Comparison of ENCODE assay signal across 17 cellular contexts in genomic region chr4:39716356-39716755, GRCh38. TPM values are rescaled to one million over a fixed set of nuclear protein-coding genes. Genes with fewer than 3 reads are reported as not detected.
DNase-seq lines count a peak whose midpoint lies in the region; ATAC-seq, FAIRE-seq and TF ChIP-seq lines count a peak whose summit lies in the region.
"Had no signal": no experiment of that assay in that cellular context is flagged by ENCODE, and none has a peak within 500 bp of the region (broad histone marks: within the 10 kb centered on the region; RNA-seq: fewer than 3 reads in every experiment).

No MANE protein-coding gene starts in this region.

- TF ChIP-seq EP300 in GM12878 (IDR thresholded peaks at IDR 0.05; ENCODE audit: borderline replicate concordance in 1 of 2, control insufficient read depth in 1 of 2, low read depth in 2 of 2, low read length in 2 of 2): no peak

- no peaks in the 10 kb centered on the region for H3K27me3 Mint-ChIP-seq in mesothelial cell of epicardium (ENCODE audit: low read depth)
- H3K27me3 Mint-ChIP-seq: CD4-positive, CD25-positive, alpha-beta regulatory T cell had no signal

- 97% methylated on average over 11 of the region's 11 CpGs for WGBS in GM12878 (ENCODE audit: insufficient coverage, insufficient replicate concordance, low lambda C conversion rate, missing lambda C conversion rate)

- no peak for TF ChIP-seq CTCF in GM12878 (IDR thresholded peaks at IDR 0.05 in 2 of 3, conservative IDR thresholded peaks at IDR 0.05 in 1 of 3; ENCODE audit: control insufficient read depth in 2 of 3, extremely low read depth in 1 of 3, insufficient read depth in 1 of 3, low read depth in 3 of 3, low read length in 3 of 3)
- TF ChIP-seq CTCF in mesothelial cell of epicardium (IDR thresholded peaks at IDR 0.05; ENCODE audit: unreplicated experiment): no peak

- FAIRE-seq in GM12878 (lab: Jason Lieb, UNC): no peak

- H3K36me3 ChIP-seq in BLaER1 treated with 17β-estradiol and CSF1 and Interleukin-3, amounts not matched to agents 10 nM and 100 nM: peaks cover 12 to 68% (median 51%) of the 10 kb centered on the region in 11 experiments; a peak in 21 of 22 replicates
- H3K36me3 ChIP-seq in GM12878 (ENCODE audit: control insufficient read depth in 2 of 2, insufficient read depth in 2 of 2, low read length in 1 of 2): peaks cover 4 to 6% of the 10 kb centered on the region in 2 experiments; a peak in 3 of 4 replicates

- no peak overlapping the region for H2AFZ ChIP-seq in GM12878 (ENCODE audit: control insufficient read depth, low read depth, low read length)

- H3K4me1 ChIP-seq in BLaER1 treated with 17β-estradiol and CSF1 and Interleukin-3, amounts not matched to agents 10 nM and 100 nM: peaks cover 34 to 90% (median 53%) of the 10 kb centered on the region in 10 experiments
- H3K4me1 ChIP-seq in GM12878 (ENCODE audit: control insufficient read depth, insufficient read depth, low read length): peaks cover 53% of the 10 kb centered on the region

- H3K4me3 Mint-ChIP-seq in mesothelial cell of epicardium: no peak overlapping the region
- H3K4me3 Mint-ChIP-seq: CD4-positive, CD25-positive, alpha-beta regulatory T cell had no signal

- H3K9ac ChIP-seq in BLaER1 treated with 17β-estradiol and CSF1 and Interleukin-3, amounts not matched to agents 10 nM and 100 nM: peak overlapping the region in 1 of 11 experiments; percentile 6; a peak in 1 of 22 replicates
- peak overlapping the region; percentile 22; the same call in 1 of the 2 replicates for H3K9ac ChIP-seq in GM12878 (ENCODE audit: control insufficient read depth, insufficient read depth, low read length)
- H3K9ac ChIP-seq: SK-N-SH had no signal

- H3K9me3 Mint-ChIP-seq in mesothelial cell of epicardium: no peaks in the 10 kb centered on the region
- H3K9me3 Mint-ChIP-seq: CD4-positive, CD25-positive, alpha-beta regulatory T cell had no signal

- no peaks in the 10 kb centered on the region for H3K27me3 ChIP-seq in BLaER1 treated with 17β-estradiol and CSF1 and Interleukin-3, amounts not matched to agents 10 nM and 100 nM
- H3K27me3 ChIP-seq in GM12878 (replicated peaks in 1 of 2; ENCODE audit: control insufficient read depth in 2 of 2, insufficient read depth in 2 of 2, low read length in 1 of 2): no peaks in the 10 kb centered on the region

- SMC1A ChIA-PET in GM12878 (lab: Charles Lee; ENCODE audit: uncharacterized antibody, unreplicated experiment): interaction anchor here (0.7 kb wide), 1 partner anchor 61 kb away, joined by 4 read pairs; no protein-coding TSS in a partner anchor

- no peak overlapping the region for H3K4me3 ChIP-seq in BLaER1 treated with 17β-estradiol and CSF1 and Interleukin-3, amounts not matched to agents 10 nM and 100 nM
- H3K4me3 ChIP-seq in GM12878: peak overlapping the region; percentile 5; the same call in 1 of the 2 replicates

- H3K4me2 ChIP-seq in BLaER1 treated with 17β-estradiol and CSF1 and Interleukin-3, amounts not matched to agents 10 nM and 100 nM: peak overlapping the region in 9 of 11 experiments; percentile 9 to 38 (median 21); a peak in 8 of 22 replicates
- H3K4me2 ChIP-seq in GM12878 (ENCODE audit: control insufficient read depth, insufficient read depth): 0 out of 2 replicates have a peak overlapping the region, but pooled peaks have one; percentile 72
- H3K4me2 ChIP-seq: SK-N-SH had no signal

- RAD21 ChIA-PET in GM12878 (lab: Charles Lee; ENCODE audit: unreplicated experiment): interaction anchor here (1.0 kb wide), 1 partner anchor 12 kb away, joined by 3 read pairs; no protein-coding TSS in a partner anchor

- TF ChIP-seq RAD21 in GM12878 (IDR thresholded peaks at IDR 0.05; ENCODE audit: insufficient read depth, low read depth, low read length): no peak

- in situ Hi-C loops in GM12878 (cut with MboI): no loop called here

- BruUV-seq in GM12878 (replicated peaks; lab: Mats Ljungman, UMichigan): no TSS peak

- peaks cover 0 to 5% (median 0%) of the 10 kb centered on the region in 11 experiments; a peak in 2 of 22 replicates for H3K9me3 ChIP-seq in BLaER1 treated with 17β-estradiol and CSF1 and Interleukin-3, amounts not matched to agents 10 nM and 100 nM (replicated peaks in 1 of 11)
- H3K9me3 ChIP-seq in GM12878 (replicated peaks; ENCODE audit: control insufficient read depth, insufficient read depth, low read length): no peaks in the 10 kb centered on the region
- H3K9me3 ChIP-seq: SK-N-SH had no signal

- DNase-seq in NCI-H82 (lab: John Stamatoyannopoulos, UW) (peak; percentile 88), GM12878 (ENCODE audit: low read depth, low spot score) (no peak), mesothelial cell of epicardium (ENCODE audit: low spot score in 2 of 2, unreplicated experiment in 2 of 2) (no peak)
- DNase-seq in activated CD4-positive, alpha-beta T cell treated with anti-CD3 and anti-CD28 coated beads, Interleukin-2, amount 50 U/mL, for 4 hours: no peak
- DNase-seq: AML-193; Calu3; CD4-positive, CD25-positive, alpha-beta regulatory T cell; KG1; NCI-H1417 treated with DMSO at 0.1 percent for 48 hours; NCI-H2081; NCI-H774; SK-N-SH had no signal

- peaks cover 11% of the 10 kb centered on the region for H3K36me3 Mint-ChIP-seq in mesothelial cell of epicardium

- TF ChIP-seq POLR2A in GM12878 (IDR thresholded peaks at IDR 0.05; ENCODE audit: low read depth, low read length): no peak

- intact Hi-C loops in GM12878 (cut with micrococcal nuclease; ENCODE audit: unreplicated experiment): loop anchor here (5.0 kb wide), 1 partner anchor 46 kb away; no protein-coding TSS in a partner anchor

- 0 out of 22 replicates have a peak overlapping the region, but pooled peaks of 1 of the 11 experiments have one; percentile 34 for H3K27ac ChIP-seq in BLaER1 treated with 17β-estradiol and CSF1 and Interleukin-3, amounts not matched to agents 10 nM and 100 nM
- peak overlapping the region; percentile 70 for H3K27ac ChIP-seq in GM12878 (ENCODE audit: control insufficient read depth, insufficient read depth)

- H3K4me1 Mint-ChIP-seq in mesothelial cell of epicardium: peaks cover 4% of the 10 kb centered on the region

- ATAC-seq in GM12878 (no peak), HG02759 (IDR thresholded peaks at IDR 0.05; ENCODE audit: unreplicated experiment) (no peak), HG02763 (IDR thresholded peaks at IDR 0.05; ENCODE audit: unreplicated experiment) (no peak)
- ATAC-seq: HCT116, Panc1 had no signal

- peak overlapping the region; percentile 3 for H3K27ac Mint-ChIP-seq in mesothelial cell of epicardium

- POLR2A ChIA-PET in GM12878 (lab: Charles Lee): interaction anchor here (0.6 to 1.1 kb wide), 2 partner anchors 38 to 340 kb away, joined by 3 to 5 read pairs; no protein-coding TSS in a partner anchor

- H3K79me2 ChIP-seq in GM12878 (ENCODE audit: control insufficient read depth, insufficient read depth, low read length): peaks cover 91% of the 10 kb centered on the region

- CTCF ChIA-PET in GM12878 (lab: Yijun Ruan, JAX): interaction anchor here (1.2 kb wide), 1 partner anchor 20 kb away, joined by 3 read pairs; no protein-coding TSS in a partner anchor

- peaks cover 76 to 99% (median 96%) of the 10 kb centered on the region in 11 experiments for H4K20me1 ChIP-seq in BLaER1 treated with 17β-estradiol and CSF1 and Interleukin-3, amounts not matched to agents 10 nM and 100 nM
- H4K20me1 ChIP-seq in GM12878 (ENCODE audit: control insufficient read depth, insufficient read depth): no peaks in the 10 kb centered on the region

TF ChIP-seq in GM12878, 131 proteins besides CTCF, POLR2A, EP300 and RAD21 (continues in another document):
- no peak for TF ChIP-seq SUZ12 (IDR thresholded peaks at IDR 0.05; ENCODE audit: unreplicated experiment)

RNA-seq across cellular contexts. Expression of gene UBE2K, which starts 18.4 kb away (rescaled TPM):
- 34.6 and 36.7 TPM in 2 replicates for total RNA-seq in GM12878 (2013; cell fraction: nucleolus; rRNA removed)
- total RNA-seq in GM12878 (2014; rRNA removed): 20.5 and 22.5 TPM in 2 replicates
- 17.0 and 20.0 TPM in 2 replicates for total RNA-seq in GM12878 (2014; rRNA removed; fragmentation: Illumina TruSeq; extraction: Trizol)
- 71.4 and 78.5 TPM in 2 replicates for total RNA-seq in GM12878 (2021)
- 47.3 TPM for polyA plus RNA-seq in GM12878 (2011; ENCODE audit: low read depth)
- polyA plus RNA-seq in GM12878 (2011; rRNA removed): 111 and 158 TPM in 2 replicates
- polyA plus RNA-seq in GM12878 (2011; cell fraction: cytosol; rRNA removed): 50.9 and 51.8 TPM in 2 replicates
- 18.6 and 26.0 TPM in 2 replicates for polyA plus RNA-seq in GM12878 (2011; cell fraction: nucleus; rRNA removed)
- polyA plus RNA-seq in GM12878 (2012): 83.2 and 83.3 TPM in 2 replicates
- polyA plus RNA-seq in GM12878 (2014; fragmentation: Illumina TruSeq; extraction: Trizol): 55.4 and 67.2 TPM in 2 replicates
- polyA plus RNA-seq in GM12878 (2014; fragmentation: Nextera tagmentation; extraction: Ambion mirVana): 10 to 100 TPM; 54.3 to 96.4 TPM
- 79.6 and 102 TPM in 2 replicates for polyA plus RNA-seq in GM12878 (2014; rRNA removed)
- 100 to 1,000 TPM; 113 to 141 TPM for polyA plus RNA-seq in GM12878 (2016; fragmentation: Nextera tagmentation; extraction: Ambion mirVana)
- 23.8 and 35.3 TPM in 2 replicates for polyA minus RNA-seq in GM12878 (2011; rRNA and poly(A)+ RNA removed)
- polyA minus RNA-seq in GM12878 (2011; cell fraction: cytosol; rRNA and poly(A)+ RNA removed): 14.8 and 20.2 TPM in 2 replicates
- 5.4 and 15.5 TPM in 2 replicates for polyA minus RNA-seq in GM12878 (2011; cell fraction: nucleus; rRNA and poly(A)+ RNA removed)
- 68.1 to 68.7 TPM (median 68.5 TPM) in 3 replicates for total RNA-seq in mesothelial cell of epicardium
